In the genomic region with DNA sequence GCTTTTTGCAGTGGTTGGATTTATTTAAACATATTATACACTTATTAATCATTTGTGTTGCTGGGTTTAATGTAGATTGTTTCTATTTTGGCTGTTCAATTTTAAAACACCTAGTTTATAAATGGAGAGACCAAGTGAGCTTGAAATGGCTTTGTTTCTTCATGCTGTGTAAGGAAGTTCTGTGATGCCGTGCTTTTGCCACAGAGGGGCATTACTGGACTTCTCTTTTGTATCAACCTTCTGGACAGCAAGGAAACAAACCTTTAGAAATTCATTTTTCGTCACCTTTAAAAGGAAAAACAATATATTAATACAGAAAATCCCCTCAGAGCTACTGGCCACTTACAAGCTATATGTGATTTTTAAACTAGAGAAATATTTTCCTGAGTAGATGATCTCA, we compare ENCODE assay signal across 10 cellular contexts.
DNase-seq lines count a peak whose midpoint lies in the region; ATAC-seq and TF ChIP-seq lines count a peak whose summit lies in the region.
"Had no signal": no experiment of that assay in that cellular context is flagged by ENCODE, and none has a peak within 500 bp of the region (broad histone marks: within the 10 kb centered on the region; RNA-seq: fewer than 3 reads in every experiment).

No MANE protein-coding gene starts in this region.

- in situ Hi-C loops in GM13977 (cut with MboI; ENCODE audit: low pct_unique_long_range_greater_than_20kb, low sequenced_read_pairs, unreplicated experiment), result no loop called here

- no peaks in the 10 kb centered on the region for H3K4me1 Mint-ChIP-seq in naive thymus-derived CD4-positive, alpha-beta T cell

- TF ChIP-seq CTCF in epithelial cell of esophagus (IDR thresholded peaks at IDR 0.05; ENCODE audit: insufficient read depth, low read depth, low read length, missing control alignments) (peak; percentile 23), GM13977 (IDR thresholded peaks at IDR 0.05; ENCODE audit: extremely low read depth, insufficient read depth, missing control alignments) (no peak)

- no peaks in the 10 kb centered on the region for H3K27me3 ChIP-seq in naive thymus-derived CD4-positive, alpha-beta T cell (ENCODE audit: control insufficient read depth in 2 of 2, insufficient read depth in 2 of 2, low read length in 2 of 2)

- H3K9me3 Mint-ChIP-seq in naive thymus-derived CD4-positive, alpha-beta T cell, result peaks cover 0 to 13% (median 0%) of the 10 kb centered on the region in 11 donors

- no peak for ATAC-seq in naive thymus-derived CD4-positive, alpha-beta T cell

- POLR2A ChIA-PET in naive thymus-derived CD4-positive, alpha-beta T cell (lab: Charles Lee), result no interaction called here

- intact Hi-C loops in naive thymus-derived CD4-positive, alpha-beta T cell (cut with micrococcal nuclease), result no loop called here

- CTCF ChIA-PET in naive thymus-derived CD4-positive, alpha-beta T cell (lab: Charles Lee), result interaction anchor here (0.7 kb wide), 1 partner anchor 30 kb away, joined by 3 read pairs; no protein-coding TSS in a partner anchor

- no peak overlapping the region for H3K4me3 ChIP-seq in epithelial cell of esophagus (ENCODE audit: low read length)
- no peak overlapping the region for H3K4me3 ChIP-seq in skeletal muscle cell (ENCODE audit: low read depth, low read length)
- H3K4me3 ChIP-seq in naive thymus-derived CD4-positive, alpha-beta T cell (ENCODE audit: low read length), result no peak overlapping the region
- H3K4me3 ChIP-seq: SK-N-MC had no signal

- H3K36me3 ChIP-seq in naive thymus-derived CD4-positive, alpha-beta T cell (ENCODE audit: control insufficient read depth in 2 of 3, insufficient read depth in 3 of 3, low read length in 3 of 3), result no peaks in the 10 kb centered on the region

- DNase-seq in DMS153 (lab: John Stamatoyannopoulos, UW), result peak; percentile 4
- no peak for DNase-seq in DMS153 treated with DMSO at 0.1 percent for 48 hours (lab: John Stamatoyannopoulos, UW; ENCODE audit: unreplicated experiment)
- peak; percentile 10 for DNase-seq in NCI-H82 treated with DMSO at 0.1 percent for 48 hours (lab: John Stamatoyannopoulos, UW; ENCODE audit: unreplicated experiment)
- no peak for DNase-seq in epithelial cell of esophagus (ENCODE audit: low read depth)
- DNase-seq in skeletal muscle cell (ENCODE audit: low read depth), result peak; percentile 13
- no peak for DNase-seq in naive thymus-derived CD4-positive, alpha-beta T cell
- no peak for DNase-seq in SKM-1 treated with dmso at 0.1 percent for 144 hours (lab: John Stamatoyannopoulos, UW; ENCODE audit: unreplicated experiment)
- DNase-seq in GM13977 (ENCODE audit: low spot score), result no peak
- DNase-seq: stimulated activated CD4-positive, alpha-beta T cell treated with anti-CD3 and anti-CD28 coated beads, Interleukin-2, amount 100 ng/mL, for 24 hours had no signal

- H3K27ac ChIP-seq in naive thymus-derived CD4-positive, alpha-beta T cell (ENCODE audit: low read depth, low read length), result no peak overlapping the region
- H3K27ac ChIP-seq: SK-N-MC had no signal

- H3K9me3 ChIP-seq in naive thymus-derived CD4-positive, alpha-beta T cell (ENCODE audit: control insufficient read depth in 2 of 3, low read length in 3 of 3), result no peaks in the 10 kb centered on the region

- no peaks in the 10 kb centered on the region for H3K4me1 ChIP-seq in naive thymus-derived CD4-positive, alpha-beta T cell (ENCODE audit: control insufficient read depth in 2 of 2, insufficient read depth in 2 of 2, low read length in 2 of 2)

- no peak overlapping the region for H3K4me3 Mint-ChIP-seq in naive thymus-derived CD4-positive, alpha-beta T cell

- H3K36me3 Mint-ChIP-seq in naive thymus-derived CD4-positive, alpha-beta T cell, result no peaks in the 10 kb centered on the region

- no peak overlapping the region for H3K27ac Mint-ChIP-seq in naive thymus-derived CD4-positive, alpha-beta T cell

- peaks cover 0 to 8% (median 0%) of the 10 kb centered on the region in 5 donors for H3K27me3 Mint-ChIP-seq in naive thymus-derived CD4-positive, alpha-beta T cell

Comparison
In these comparisons a context has a peak if more than half of its experiments do, and no peak if none do; other contexts are left out.
1. DNase-seq: peak in DMS153 (single experiment), NCI-H82 treated with DMSO at 0.1 percent for 48 hours (single experiment) and skeletal muscle cell (single experiment); none in DMS153 treated with DMSO at 0.1 percent for 48 hours (single experiment), epithelial cell of esophagus (single experiment), naive thymus-derived CD4-positive, alpha-beta T cell (0 of 9), SKM-1 treated with dmso at 0.1 percent for 144 hours (single experiment) and GM13977 (single experiment).